Comparison of ENCODE assay signal across 8 cellular contexts in the genomic region with DNA sequence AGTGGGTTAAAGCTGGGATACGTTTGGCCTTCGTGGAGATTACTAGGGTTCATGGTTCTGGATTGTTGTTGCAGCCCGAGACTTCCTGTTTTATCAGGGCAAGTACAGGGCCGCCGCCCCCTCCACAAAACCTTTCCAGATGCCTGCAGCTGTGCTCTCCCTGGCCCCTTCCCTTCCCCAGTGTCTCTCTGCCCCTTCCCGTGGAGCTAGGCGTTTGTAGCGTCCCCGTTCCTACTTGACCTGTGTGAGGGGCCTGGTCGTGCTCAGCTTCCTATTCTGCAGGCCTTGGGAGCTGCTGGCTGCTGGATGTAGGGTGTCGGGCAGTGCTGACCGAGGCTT. TPM values are rescaled to one million over a fixed set of nuclear protein-coding genes. Genes with fewer than 3 reads are reported as not detected.
DNase-seq lines count a peak whose midpoint lies in the region; ATAC-seq, FAIRE-seq and TF ChIP-seq lines count a peak whose summit lies in the region.

No MANE protein-coding gene starts in this region.

- H3K4me3 ChIP-seq in spleen, result peak overlapping the region; percentile 70 to 92 (median 80)

- H3K27me3 ChIP-seq in spleen (replicated peaks in 1 of 7), result no peaks in the 10 kb centered on the region

- H3K9me3 Mint-ChIP-seq in activated B cell treated with CpG ODN at 0.5 μM for 24 hours, result no peaks in the 10 kb centered on the region

- intact Hi-C loops in activated B cell treated with CpG ODN at 0.5 μM for 24 hours (cut with micrococcal nuclease), result loop anchor here (5.0 kb wide), 2 partner anchors 346 to 1014 kb away; no protein-coding TSS in a partner anchor
- intact Hi-C loops in spleen (cut with DNase I; ENCODE audit: low total_unique reads), result no loop called here

- no peaks in the 10 kb centered on the region for H3K9me3 ChIP-seq in spleen

- WGBS in spleen, 5 donors, result 4 to 8% (median 5%) methylated on average over 12 of the region's 12 CpGs

- no peak for DNase-seq in activated B cell treated with CpG ODN at 0.5 μM for 24 hours
- DNase-seq in hepatic stellate cell (ENCODE audit: low spot score), result peak; percentile 57
- peak; percentile 84 for DNase-seq in spleen
- DNase-seq in omental fat pad (ENCODE audit: low spot score), result no peak
- no peak for DNase-seq in GM19239 (ENCODE audit: insufficient read length, low spot score)
- DNase-seq in ureter (ENCODE audit: low spot score), result no peak

- peak overlapping the region; percentile 81 for H3K27ac Mint-ChIP-seq in activated B cell treated with CpG ODN at 0.5 μM for 24 hours

- H3K27ac ChIP-seq in spleen, result peak overlapping the region; percentile 71 to 96 (median 91)

- TF ChIP-seq CTCF in activated B cell treated with CpG ODN at 0.5 μM for 24 hours (IDR thresholded peaks at IDR 0.05) (no peak), spleen (IDR thresholded peaks at IDR 0.05 in 8 of 11, conservative IDR thresholded peaks at IDR 0.05 in 3 of 11) (no peak), omental fat pad (IDR thresholded peaks at IDR 0.05) (no peak)

- ATAC-seq in GM19023 (IDR thresholded peaks at IDR 0.05; ENCODE audit: unreplicated experiment) (peak; percentile 17), HG03039 (IDR thresholded peaks at IDR 0.05; ENCODE audit: unreplicated experiment) (peak; percentile 5), activated B cell treated with CpG ODN at 0.5 μM for 24 hours (ENCODE audit: low read depth) (no peak), omental fat pad (ENCODE audit: low FRiP score) (no peak)

- H3K4me3 Mint-ChIP-seq in activated B cell treated with CpG ODN at 0.5 μM for 24 hours, result peak overlapping the region; percentile 91

- TF ChIP-seq POLR2A in spleen (IDR thresholded peaks at IDR 0.05), result no peak

- POLR2A ChIA-PET in activated B cell treated with CpG ODN at 0.5 μM for 24 hours (lab: Charles Lee), result no interaction called here

- H3K36me3 ChIP-seq in spleen, result peaks cover 2 to 45% (median 42%) of the 10 kb centered on the region in 6 donors

- H3K4me1 ChIP-seq in spleen, result peaks cover 15 to 59% (median 34%) of the 10 kb centered on the region in 6 donors

- H3K36me3 Mint-ChIP-seq in activated B cell treated with CpG ODN at 0.5 μM for 24 hours (ENCODE audit: low read depth), result peaks cover 53% of the 10 kb centered on the region

- CTCF ChIA-PET in activated B cell treated with CpG ODN at 0.5 μM for 24 hours (lab: Charles Lee), result no interaction called here

- no peak for FAIRE-seq in GM19239 (lab: Jason Lieb, UNC)

- no peaks in the 10 kb centered on the region for H3K27me3 Mint-ChIP-seq in activated B cell treated with CpG ODN at 0.5 μM for 24 hours

- H3K4me1 Mint-ChIP-seq in activated B cell treated with CpG ODN at 0.5 μM for 24 hours, result peaks cover 41% of the 10 kb centered on the region

RNA-seq across cellular contexts. Expression of gene AKAP17A, which starts 1.4 kb away (rescaled TPM):
- total RNA-seq in activated B cell treated with CpG ODN at 0.5 μM for 24 hours (75.7 and 84.7 TPM in 2 replicates), spleen (10 to 100 TPM; 60.6 to 88.9 (median 73.5) TPM), omental fat pad (10 to 100 TPM; 31.6 to 53.0 (median 46.9) TPM), ureter (45.1 TPM)
- 10 to 100 TPM; 36.6 to 68.2 (median 59.6) TPM for polyA plus RNA-seq in spleen

RNA-seq across cellular contexts. Expression of gene ASMT, which starts 22.0 kb away (rescaled TPM):
- total RNA-seq in activated B cell treated with CpG ODN at 0.5 μM for 24 hours (0.44 and 0.69 TPM in 2 replicates), spleen (1 to 10 TPM in 1 of 7 donors, under 1 TPM in 4, not detected in 2; 0.25 to 9.6 (median 0.54) TPM), omental fat pad (under 1 TPM in 1 of 4 donors, not detected in 3; 0.56 TPM), ureter (1.3 TPM)
- polyA plus RNA-seq in spleen, result 1 to 10 TPM in 2 of 3 donors, under 1 TPM in 1; 0.11 to 3.9 (median 1.2) TPM

RNA-seq across cellular contexts. Expression of gene P2RY8, which starts 55.8 kb away (rescaled TPM):
- 315 and 332 TPM in 2 replicates for total RNA-seq in activated B cell treated with CpG ODN at 0.5 μM for 24 hours
- 10 to 100 TPM; 19.5 to 32.2 (median 30.0) TPM for total RNA-seq in spleen
- polyA plus RNA-seq in spleen, result 10 to 100 TPM in 1 of 3 donors, 1 to 10 TPM in 2; 8.1 to 15.5 (median 8.5) TPM
- total RNA-seq in omental fat pad, result 1 to 10 TPM; 1.7 to 5.5 (median 2.9) TPM
- 3.4 TPM for total RNA-seq in ureter

Comparison
In these comparisons a context has a peak if more than half of its experiments do, and no peak if none do; other contexts are left out.
1. ATAC-seq: peak in GM19023 (single experiment) and HG03039 (single experiment); none in activated B cell treated with CpG ODN at 0.5 μM for 24 hours (single experiment) and omental fat pad (single experiment).
2. DNase-seq: peak in hepatic stellate cell (single experiment) and spleen (single experiment); none in activated B cell treated with CpG ODN at 0.5 μM for 24 hours (single experiment), omental fat pad (single experiment), GM19239 (single experiment) and ureter (single experiment).